Comparison of ENCODE assay signal across 22 cellular contexts in the genomic region with DNA sequence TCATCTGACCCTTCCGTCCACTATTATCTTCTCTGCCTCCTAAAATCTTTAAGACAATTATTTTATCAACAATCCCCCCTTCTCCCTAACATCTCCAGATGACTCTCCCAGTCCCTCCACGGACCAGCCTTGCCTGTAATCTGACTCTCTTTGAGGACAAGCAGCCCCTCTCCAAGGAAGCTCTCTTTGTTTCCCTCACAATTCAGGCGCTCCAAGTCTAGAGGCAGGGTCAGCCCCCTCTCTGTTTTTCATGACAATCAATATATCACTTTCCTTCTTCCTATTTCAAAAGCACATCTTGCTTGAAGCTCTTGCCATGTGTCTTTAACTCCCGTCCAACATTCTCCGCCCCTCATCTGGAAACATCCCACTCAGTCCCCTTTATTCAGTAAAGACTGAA.
"Had no signal": no experiment of that assay in that cellular context is flagged by ENCODE, and none has a peak within 500 bp of the region (broad histone marks: within the 10 kb centered on the region; RNA-seq: fewer than 3 reads in every experiment).

No MANE protein-coding gene starts in this region.

- H3K36me3 ChIP-seq: tibial artery, WERI-Rb-1 had no signal

- H3K27me3 Mint-ChIP-seq: activated naive CD8-positive, alpha-beta T cell treated with anti-CD3 and anti-CD28 coated beads for 36 hours had no signal

- H3K9me3 Mint-ChIP-seq: activated naive CD8-positive, alpha-beta T cell treated with anti-CD3 and anti-CD28 coated beads for 36 hours; activated T-helper 1 cell treated with anti-CD3 and anti-CD28 coated beads, Interleukin-12 subunit alpha, Interleukin-12 subunit beta, Interleukin-2, Interleukin-4 antibody, amounts not matched to agents 30 ng/mL and 10 ng/mL and 1 ng/mL, durations not matched to agents 14 hours and 24 hours and 36 hours; naive thymus-derived CD8-positive, alpha-beta T cell had no signal

- H3K27ac Mint-ChIP-seq: activated naive CD8-positive, alpha-beta T cell treated with anti-CD3 and anti-CD28 coated beads for 36 hours; activated T-helper 1 cell treated with anti-CD3 and anti-CD28 coated beads, Interleukin-12 subunit alpha, Interleukin-12 subunit beta, Interleukin-2, Interleukin-4 antibody, amounts not matched to agents 30 ng/mL and 10 ng/mL and 1 ng/mL, durations not matched to agents 14 hours and 24 hours and 36 hours; memory B cell had no signal

- H3K36me3 Mint-ChIP-seq: activated naive CD8-positive, alpha-beta T cell treated with anti-CD3 and anti-CD28 coated beads for 36 hours; memory B cell; naive thymus-derived CD8-positive, alpha-beta T cell had no signal

- H3K27me3 ChIP-seq: tibial artery had no signal

- H3K4me3 ChIP-seq: mucosa of descending colon, tibial artery had no signal

- H3K27ac ChIP-seq: foreskin keratinocyte, tibial artery, WERI-Rb-1 had no signal

- H3K9me3 ChIP-seq: mucosa of descending colon, tibial artery had no signal

- H3K4me1 Mint-ChIP-seq: activated naive CD8-positive, alpha-beta T cell treated with anti-CD3 and anti-CD28 coated beads for 36 hours; memory B cell; naive thymus-derived CD8-positive, alpha-beta T cell had no signal

- H3K4me3 Mint-ChIP-seq: activated naive CD8-positive, alpha-beta T cell treated with anti-CD3 and anti-CD28 coated beads for 36 hours; activated T-helper 1 cell treated with anti-CD3 and anti-CD28 coated beads, Interleukin-12 subunit alpha, Interleukin-12 subunit beta, Interleukin-2, Interleukin-4 antibody, amounts not matched to agents 30 ng/mL and 10 ng/mL and 1 ng/mL, durations not matched to agents 14 hours and 24 hours and 36 hours; memory B cell; naive thymus-derived CD8-positive, alpha-beta T cell had no signal

- DNase-seq: activated CD4-positive, alpha-beta T cell treated with anti-CD3 and anti-CD28 coated beads, Interleukin-2, amount 50 U/mL, for 4 hours; activated naive CD4-positive, alpha-beta T cell; activated naive CD8-positive, alpha-beta T cell treated with anti-CD3 and anti-CD28 coated beads for 36 hours; activated T-cell treated with anti-CD3 and anti-CD28 coated beads for 4 hours; amniotic stem cell; foreskin keratinocyte; hippocampal formation; mucosa of descending colon; naive thymus-derived CD8-positive, alpha-beta T cell; occipital lobe; posterior cingulate gyrus; retina; stimulated activated CD4-positive, alpha-beta T cell treated with anti-CD3 and anti-CD28 coated beads, Interleukin-12 subunit alpha, Interleukin-12 subunit beta, amount 100 ng/mL, for 4 hours; stimulated activated CD4-positive, alpha-beta T cell treated with anti-CD3 and anti-CD28 coated beads, Interleukin-2, amount 100 ng/mL, for 24 hours; stimulated activated naive CD8-positive, alpha-beta T cell treated with anti-CD3 and anti-CD28 coated beads, Interleukin-15, Interleukin-2, amounts not matched to agents 100 U/mL and 50 U/mL, for 24 hours; substantia nigra; SW 1271; T-helper 2 cell; tibial artery; WERI-Rb-1 had no signal

- H3K4me1 ChIP-seq: tibial artery had no signal
